Comparison of ENCODE assay signal across 8 cellular contexts in the genomic region with DNA sequence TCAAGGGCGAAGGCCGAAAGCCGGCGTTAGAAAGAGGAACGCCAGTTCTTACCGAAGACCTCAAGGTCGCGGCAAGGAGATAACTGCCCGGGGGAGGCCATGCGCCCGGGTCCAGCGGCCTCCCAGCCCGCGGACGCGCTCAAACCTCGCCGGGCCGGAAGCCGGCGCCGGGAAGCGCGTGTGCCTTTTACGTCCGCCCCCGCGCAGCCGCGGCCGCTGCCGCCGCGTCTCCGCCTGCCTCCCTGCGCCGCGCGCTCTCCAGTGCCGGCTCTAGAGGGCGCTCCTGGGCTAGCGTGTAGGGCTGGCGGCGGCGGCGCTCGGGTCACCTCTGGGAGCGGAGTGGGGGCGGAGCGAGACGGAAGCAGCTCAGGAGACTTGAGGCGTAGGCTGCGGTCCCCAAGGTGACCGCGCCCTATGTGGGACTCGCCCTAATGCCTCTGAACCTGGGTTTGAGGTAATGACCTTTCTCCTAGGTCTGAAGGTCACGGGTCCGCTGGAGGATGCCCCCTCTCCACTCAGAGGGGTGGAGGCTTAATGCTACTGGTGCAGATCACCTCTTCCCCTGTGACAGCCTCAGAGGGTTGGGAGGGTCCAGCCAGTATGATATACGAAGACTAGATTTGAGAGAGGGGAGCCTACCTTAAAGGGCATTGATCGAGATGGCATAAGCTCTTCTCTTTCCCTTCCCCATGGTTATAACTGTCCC. TPM values are rescaled to one million over a fixed set of nuclear protein-coding genes. Genes with fewer than 3 reads are reported as not detected.
A peak's percentile ranks its signal among the peaks of the same experiment; 100 is the strongest.
DNase-seq lines count a peak whose midpoint lies in the region; ATAC-seq and TF ChIP-seq lines count a peak whose summit lies in the region.

No MANE protein-coding gene starts in this region.

- H3K9me3 Mint-ChIP-seq in activated T-helper 1 cell treated with anti-CD3 and anti-CD28 coated beads, Interleukin-12 subunit alpha, Interleukin-12 subunit beta, Interleukin-2, Interleukin-4 antibody, amounts not matched to agents 30 ng/mL and 10 ng/mL and 1 ng/mL, durations not matched to agents 14 hours and 24 hours and 36 hours: no peaks in the 10 kb centered on the region
- H3K9me3 Mint-ChIP-seq in natural killer cell treated with Interleukin-12 subunit alpha and Interleukin-12 subunit beta and Interleukin-15 and Interleukin-18, amount 100 ng/mL, for 72 hours: no peaks in the 10 kb centered on the region

- ATAC-seq in GM21528 (IDR thresholded peaks at IDR 0.05; ENCODE audit: low FRiP score, unreplicated experiment): peak; percentile 74
- peak; percentile 84 to 86 for ATAC-seq in natural killer cell treated with Interleukin-12 subunit alpha and Interleukin-12 subunit beta and Interleukin-15 and Interleukin-18, amount 100 ng/mL, for 72 hours

- H3K4me3 ChIP-seq in fibroblast of mammary gland (ENCODE audit: control insufficient read depth, low read depth, low read length): peak overlapping the region; percentile 77

- H3K4me3 Mint-ChIP-seq in activated T-helper 1 cell treated with anti-CD3 and anti-CD28 coated beads, Interleukin-12 subunit alpha, Interleukin-12 subunit beta, Interleukin-2, Interleukin-4 antibody, amounts not matched to agents 30 ng/mL and 10 ng/mL and 1 ng/mL, durations not matched to agents 14 hours and 24 hours and 36 hours: peak overlapping the region; percentile 90
- H3K4me3 Mint-ChIP-seq in natural killer cell treated with Interleukin-12 subunit alpha and Interleukin-12 subunit beta and Interleukin-15 and Interleukin-18, amount 100 ng/mL, for 72 hours: peak overlapping the region; percentile 96

- TF ChIP-seq CTCF in fibroblast of mammary gland (conservative IDR thresholded peaks at IDR 0.05; ENCODE audit: control insufficient read depth, insufficient read depth, low read depth, low read length): peak; percentile 23

- peak; percentile 34; the same call in 1 of the 2 replicates for TF ChIP-seq RAD21 in Ishikawa (IDR thresholded peaks at IDR 0.05; ENCODE audit: low read depth)

- no peaks in the 10 kb centered on the region for H3K27me3 Mint-ChIP-seq in activated T-helper 1 cell treated with anti-CD3 and anti-CD28 coated beads, Interleukin-12 subunit alpha, Interleukin-12 subunit beta, Interleukin-2, Interleukin-4 antibody, amounts not matched to agents 30 ng/mL and 10 ng/mL and 1 ng/mL, durations not matched to agents 14 hours and 24 hours and 36 hours (ENCODE audit: insufficient read depth)
- H3K27me3 Mint-ChIP-seq in natural killer cell treated with Interleukin-12 subunit alpha and Interleukin-12 subunit beta and Interleukin-15 and Interleukin-18, amount 100 ng/mL, for 72 hours: no peaks in the 10 kb centered on the region

- DNase-seq in DMS153 (lab: John Stamatoyannopoulos, UW): peak; percentile 75
- DNase-seq in activated T-helper 1 cell treated with anti-CD3 and anti-CD28 coated beads, Interleukin-12 subunit alpha, Interleukin-12 subunit beta, Interleukin-2, Interleukin-4 antibody, amounts not matched to agents 30 ng/mL and 10 ng/mL and 1 ng/mL, durations not matched to agents 14 hours and 24 hours and 36 hours (ENCODE audit: low spot score): peak; percentile 83
- DNase-seq in fibroblast of mammary gland (ENCODE audit: low read depth): peak; percentile 72
- peak; percentile 90 for DNase-seq in natural killer cell treated with Interleukin-12 subunit alpha and Interleukin-12 subunit beta and Interleukin-15 and Interleukin-18, amount 100 ng/mL, for 72 hours (ENCODE audit: low spot score)
- DNase-seq in stimulated activated naive CD4-positive, alpha-beta T cell treated with Interleukin-2 at 50 U/mL for 16 hours (lab: John Stamatoyannopoulos, UW): peak; percentile 80

- intact Hi-C loops in activated T-helper 1 cell treated with anti-CD3 and anti-CD28 coated beads, Interleukin-12 subunit alpha, Interleukin-12 subunit beta, Interleukin-2, Interleukin-4 antibody, amounts not matched to agents 30 ng/mL and 10 ng/mL and 1 ng/mL, durations not matched to agents 14 hours and 24 hours and 36 hours (cut with micrococcal nuclease): loop anchor here (1.0 to 2.0 kb wide), 9 partner anchors 14 to 474 kb away; a partner anchor contains a TSS

- no peak for TF ChIP-seq EP300 in Ishikawa (IDR thresholded peaks at IDR 0.05; ENCODE audit: borderline replicate concordance)

- H3K4me1 Mint-ChIP-seq in activated T-helper 1 cell treated with anti-CD3 and anti-CD28 coated beads, Interleukin-12 subunit alpha, Interleukin-12 subunit beta, Interleukin-2, Interleukin-4 antibody, amounts not matched to agents 30 ng/mL and 10 ng/mL and 1 ng/mL, durations not matched to agents 14 hours and 24 hours and 36 hours (ENCODE audit: low read depth): peaks cover 12% of the 10 kb centered on the region
- peaks cover 5 to 16% of the 10 kb centered on the region in 2 donors for H3K4me1 Mint-ChIP-seq in natural killer cell treated with Interleukin-12 subunit alpha and Interleukin-12 subunit beta and Interleukin-15 and Interleukin-18, amount 100 ng/mL, for 72 hours (ENCODE audit: low read depth in 2 of 2)

- H3K36me3 Mint-ChIP-seq in activated T-helper 1 cell treated with anti-CD3 and anti-CD28 coated beads, Interleukin-12 subunit alpha, Interleukin-12 subunit beta, Interleukin-2, Interleukin-4 antibody, amounts not matched to agents 30 ng/mL and 10 ng/mL and 1 ng/mL, durations not matched to agents 14 hours and 24 hours and 36 hours (ENCODE audit: low read depth): peaks cover 14% of the 10 kb centered on the region
- H3K36me3 Mint-ChIP-seq in natural killer cell treated with Interleukin-12 subunit alpha and Interleukin-12 subunit beta and Interleukin-15 and Interleukin-18, amount 100 ng/mL, for 72 hours: peaks cover 10% of the 10 kb centered on the region

- peak overlapping the region; percentile 93 for H3K27ac Mint-ChIP-seq in activated T-helper 1 cell treated with anti-CD3 and anti-CD28 coated beads, Interleukin-12 subunit alpha, Interleukin-12 subunit beta, Interleukin-2, Interleukin-4 antibody, amounts not matched to agents 30 ng/mL and 10 ng/mL and 1 ng/mL, durations not matched to agents 14 hours and 24 hours and 36 hours
- peak overlapping the region; percentile 90 to 91 for H3K27ac Mint-ChIP-seq in natural killer cell treated with Interleukin-12 subunit alpha and Interleukin-12 subunit beta and Interleukin-15 and Interleukin-18, amount 100 ng/mL, for 72 hours

TF ChIP-seq in Ishikawa, 13 proteins besides CTCF, POLR2A, EP300 and RAD21 (continues in another document):
- TF ChIP-seq CEBPB (IDR thresholded peaks at IDR 0.05): no peak
- TF ChIP-seq, protein P1, sequence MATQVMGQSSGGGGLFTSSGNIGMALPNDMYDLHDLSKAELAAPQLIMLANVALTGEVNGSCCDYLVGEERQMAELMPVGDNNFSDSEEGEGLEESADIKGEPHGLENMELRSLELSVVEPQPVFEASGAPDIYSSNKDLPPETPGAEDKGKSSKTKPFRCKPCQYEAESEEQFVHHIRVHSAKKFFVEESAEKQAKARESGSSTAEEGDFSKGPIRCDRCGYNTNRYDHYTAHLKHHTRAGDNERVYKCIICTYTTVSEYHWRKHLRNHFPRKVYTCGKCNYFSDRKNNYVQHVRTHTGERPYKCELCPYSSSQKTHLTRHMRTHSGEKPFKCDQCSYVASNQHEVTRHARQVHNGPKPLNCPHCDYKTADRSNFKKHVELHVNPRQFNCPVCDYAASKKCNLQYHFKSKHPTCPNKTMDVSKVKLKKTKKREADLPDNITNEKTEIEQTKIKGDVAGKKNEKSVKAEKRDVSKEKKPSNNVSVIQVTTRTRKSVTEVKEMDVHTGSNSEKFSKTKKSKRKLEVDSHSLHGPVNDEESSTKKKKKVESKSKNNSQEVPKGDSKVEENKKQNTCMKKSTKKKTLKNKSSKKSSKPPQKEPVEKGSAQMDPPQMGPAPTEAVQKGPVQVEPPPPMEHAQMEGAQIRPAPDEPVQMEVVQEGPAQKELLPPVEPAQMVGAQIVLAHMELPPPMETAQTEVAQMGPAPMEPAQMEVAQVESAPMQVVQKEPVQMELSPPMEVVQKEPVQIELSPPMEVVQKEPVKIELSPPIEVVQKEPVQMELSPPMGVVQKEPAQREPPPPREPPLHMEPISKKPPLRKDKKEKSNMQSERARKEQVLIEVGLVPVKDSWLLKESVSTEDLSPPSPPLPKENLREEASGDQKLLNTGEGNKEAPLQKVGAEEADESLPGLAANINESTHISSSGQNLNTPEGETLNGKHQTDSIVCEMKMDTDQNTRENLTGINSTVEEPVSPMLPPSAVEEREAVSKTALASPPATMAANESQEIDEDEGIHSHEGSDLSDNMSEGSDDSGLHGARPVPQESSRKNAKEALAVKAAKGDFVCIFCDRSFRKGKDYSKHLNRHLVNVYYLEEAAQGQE (IDR thresholded peaks at IDR 0.05; ENCODE audit: low read depth): no peak

TF ChIP-seq in PFSK-1, 5 proteins besides CTCF, POLR2A, EP300 and RAD21 (continues in another document):
- no peak; the same call in 1 of the 2 replicates for TF ChIP-seq POLR2AphosphoS5 (IDR thresholded peaks at IDR 0.05; ENCODE audit: low read depth, low read length)
- TF ChIP-seq SIN3A (IDR thresholded peaks at IDR 0.05; ENCODE audit: borderline replicate concordance, insufficient read depth, low read length): no peak

RNA-seq across cellular contexts. Expression of a gene that starts 0.8 kb away (rescaled TPM):
- 845 TPM for polyA plus RNA-seq in PFSK-1 (2012; ENCODE audit: insufficient read length, low read depth)
- 471 and 477 TPM in 2 replicates for total RNA-seq in activated T-helper 1 cell treated with anti-CD3 and anti-CD28 coated beads, Interleukin-12 subunit alpha, Interleukin-12 subunit beta, Interleukin-2, Interleukin-4 antibody, amounts not matched to agents 30 ng/mL and 10 ng/mL and 1 ng/mL, durations not matched to agents 14 hours and 24 hours and 36 hours
- total RNA-seq in natural killer cell treated with Interleukin-12 subunit alpha and Interleukin-12 subunit beta and Interleukin-15 and Interleukin-18, amount 100 ng/mL, for 72 hours: 100 to 1,000 TPM; 352 to 473 TPM

Comparison
In these comparisons a context has a peak if more than half of its experiments do, and no peak if none do; other contexts are left out.
1. Peak in every context shown above with its lines: DNase-seq, ATAC-seq and H3K4me3 ChIP-seq.